In the genomic region with DNA sequence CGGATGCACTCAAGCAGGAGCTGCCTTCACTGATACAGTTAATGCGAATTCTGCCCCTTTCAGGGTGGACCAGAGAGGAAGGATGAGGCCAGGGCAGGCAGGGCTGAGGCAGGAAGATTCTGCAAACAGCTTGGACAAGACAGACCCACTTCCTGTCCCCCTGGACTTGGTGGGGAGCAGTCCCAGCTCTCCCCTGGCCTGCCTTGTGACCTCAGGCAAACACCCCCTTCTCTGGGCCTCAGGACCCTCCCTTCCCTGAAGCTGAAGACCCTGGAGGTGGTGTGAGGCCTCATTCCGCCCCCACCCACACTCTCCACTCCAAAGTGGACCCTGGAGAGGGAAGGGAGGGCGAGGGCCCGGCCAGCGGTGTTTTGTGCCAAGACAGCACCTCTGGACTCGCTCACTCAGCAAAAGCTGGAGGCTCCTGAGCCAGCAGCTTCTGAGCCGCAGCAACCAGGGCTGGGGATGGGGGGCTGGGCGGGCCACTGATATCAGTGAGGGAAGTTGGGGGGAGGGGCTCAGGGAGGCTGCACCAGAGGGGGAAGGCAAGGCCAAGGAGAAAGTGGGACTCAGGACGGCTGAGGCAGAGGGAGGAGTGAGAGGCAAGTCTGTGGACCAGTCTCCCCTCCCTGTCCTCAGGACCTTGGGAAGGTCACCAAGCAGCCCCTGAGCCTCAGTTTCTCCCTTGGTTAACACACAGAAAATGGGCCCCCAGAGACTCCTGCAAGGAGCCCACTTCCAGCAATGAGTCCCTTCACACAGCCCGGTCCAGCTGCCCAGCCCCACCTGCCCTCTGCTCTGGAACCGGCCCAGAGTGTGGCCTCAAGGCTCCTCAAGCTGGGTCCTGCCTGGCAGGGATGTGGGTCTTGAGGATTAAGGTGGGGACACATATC, we compare ENCODE assay signal across 17 cellular contexts. TPM values are rescaled to one million over a fixed set of nuclear protein-coding genes. Genes with fewer than 3 reads are reported as not detected.
A peak's percentile ranks its signal among the peaks of the same experiment; 100 is the strongest.
DNase-seq lines count a peak whose midpoint lies in the region; ATAC-seq and TF ChIP-seq lines count a peak whose summit lies in the region.
"Had no signal": no experiment of that assay in that cellular context is flagged by ENCODE, and none has a peak within 500 bp of the region (broad histone marks: within the 10 kb centered on the region; RNA-seq: fewer than 3 reads in every experiment).

No MANE protein-coding gene starts in this region.

- H2AFZ ChIP-seq in neuronal stem cell (ENCODE audit: low read length) = peak overlapping the region; percentile 72

- H2BK120ac ChIP-seq in neuronal stem cell (ENCODE audit: low read depth, low read length) = no peak overlapping the region

- H3K23ac ChIP-seq in neuronal stem cell (ENCODE audit: low read depth, low read length, poor library complexity) = peak overlapping the region; percentile 56

- no peak overlapping the region for H2BK12ac ChIP-seq in neuronal stem cell (ENCODE audit: low read length)

- H3K36me3 ChIP-seq in BLaER1 treated with 17β-estradiol and CSF1 and Interleukin-3, amounts not matched to agents 10 nM and 100 nM = peaks cover 0 to 51% (median 0%) of the 10 kb centered on the region in 11 experiments; a peak in 6 of 22 replicates
- H3K36me3 ChIP-seq in neuronal stem cell (replicated peaks in 1 of 2; ENCODE audit: control insufficient read depth in 2 of 2, insufficient read depth in 2 of 2, low read length in 2 of 2) = no peaks in the 10 kb centered on the region
- peaks cover 0 to 20% (median 3%) of the 10 kb centered on the region in 4 donors for H3K36me3 ChIP-seq in upper lobe of left lung
- H3K36me3 ChIP-seq: breast epithelium, gastrocnemius medialis had no signal

- H3K4me1 Mint-ChIP-seq in chondrocyte (ENCODE audit: low read depth) = no peaks in the 10 kb centered on the region
- H3K4me1 Mint-ChIP-seq: activated naive CD4-positive, alpha-beta T cell treated with anti-CD3 and anti-CD28 coated beads, Interleukin-2, amount 50 U/mL, for 24 hours had no signal

- no peak overlapping the region for H4K91ac ChIP-seq in neuronal stem cell (ENCODE audit: low read depth, low read length, poor library complexity)

- H3K18ac ChIP-seq in neuronal stem cell (ENCODE audit: low read length) = peak overlapping the region; percentile 38

- H2BK15ac ChIP-seq in neuronal stem cell (ENCODE audit: low read length) = no peak overlapping the region

- WGBS in neuronal stem cell (ENCODE audit: extremely low coverage in 2 of 2, insufficient read length in 2 of 2, insufficient replicate concordance in 1 of 2), 2 donors = no CpG with 5 or more reads among the region's 12 CpGs
- WGBS in upper lobe of left lung, 2 donors = 71 to 84% methylated on average over 9 to 11 of the region's 12 CpGs

- peak; percentile 77 for DNase-seq in chondrocyte (ENCODE audit: low spot score)
- peak; percentile 43 for DNase-seq in iPS-NIHi7 (ENCODE audit: extremely low spot score)
- DNase-seq in neuronal stem cell (ENCODE audit: low spot score) = no peak
- DNase-seq in NCI-H1930 (lab: John Stamatoyannopoulos, UW) = no peak
- DNase-seq in NCI-H2081 treated with DMSO at 0.1 percent for 48 hours (lab: John Stamatoyannopoulos, UW) = no peak
- no peak for DNase-seq in upper lobe of left lung
- DNase-seq: activated CD4-positive, CD25-positive, alpha-beta regulatory T cell; activated CD8-positive, alpha-beta memory T cell treated with anti-CD3 and anti-CD28 coated beads, Interleukin-2, amount 50 U/mL, for 4 hours; Calu3; HCEC 1CT; NK-92 treated with Interleukin-12 subunit alpha and Interleukin-12 subunit beta, amount 100 ng/mL, for 24 hours; stimulated activated CD4-positive, alpha-beta T cell treated with anti-CD3 and anti-CD28 coated beads, Interleukin-15, amount 100 ng/mL, for 24 hours had no signal

- H3K4ac ChIP-seq in neuronal stem cell (ENCODE audit: low read length) = no peak overlapping the region

- H3K4me1 ChIP-seq in BLaER1 treated with 17β-estradiol and CSF1 and Interleukin-3, amounts not matched to agents 10 nM and 100 nM = peaks cover 77 to 100% (median 90%) of the 10 kb centered on the region in 10 experiments
- H3K4me1 ChIP-seq in neuronal stem cell (ENCODE audit: control insufficient read depth in 2 of 2, insufficient read depth in 1 of 2, low read depth in 1 of 2, low read length in 2 of 2) = peaks cover 10 to 14% of the 10 kb centered on the region in 2 donors
- H3K4me1 ChIP-seq in upper lobe of left lung = peaks cover 4 to 6% (median 5%) of the 10 kb centered on the region in 4 donors
- H3K4me1 ChIP-seq: breast epithelium, gastrocnemius medialis had no signal

- H3K27ac Mint-ChIP-seq in chondrocyte (ENCODE audit: unreplicated experiment) = no peak overlapping the region

- TF ChIP-seq POLR2A in upper lobe of left lung (IDR thresholded peaks at IDR 0.05) = no peak

- H3K4me3 ChIP-seq in BLaER1 treated with 17β-estradiol and CSF1 and Interleukin-3, amounts not matched to agents 10 nM and 100 nM = peak overlapping the region in 2 of 10 experiments; percentile 8 to 34; a peak in 3 of 20 replicates
- H3K4me3 ChIP-seq in neuronal stem cell (ENCODE audit: low read length in 2 of 2) (peak overlapping the region in 1 of 2 donors; percentile 18), upper lobe of left lung (no peak overlapping the region)
- H3K4me3 ChIP-seq: gastrocnemius medialis had no signal

- H3K9me3 ChIP-seq in BLaER1 treated with 17β-estradiol and CSF1 and Interleukin-3, amounts not matched to agents 10 nM and 100 nM (replicated peaks in 1 of 11) = no peaks in the 10 kb centered on the region
- H3K9me3 ChIP-seq in neuronal stem cell (replicated peaks in 1 of 2; ENCODE audit: control insufficient read depth in 2 of 2, insufficient read depth in 1 of 2, low read depth in 1 of 2, low read length in 2 of 2) (no peaks in the 10 kb centered on the region), upper lobe of left lung (no peaks in the 10 kb centered on the region)
- H3K9me3 ChIP-seq: breast epithelium, gastrocnemius medialis had no signal

- H3K4me3 Mint-ChIP-seq in chondrocyte (ENCODE audit: unreplicated experiment) = no peak overlapping the region
- H3K4me3 Mint-ChIP-seq: activated naive CD4-positive, alpha-beta T cell treated with anti-CD3 and anti-CD28 coated beads, Interleukin-2, amount 50 U/mL, for 24 hours had no signal

- no peaks in the 10 kb centered on the region for H3K9me3 Mint-ChIP-seq in chondrocyte (ENCODE audit: low read depth)
- H3K9me3 Mint-ChIP-seq: activated naive CD4-positive, alpha-beta T cell treated with anti-CD3 and anti-CD28 coated beads, Interleukin-2, amount 50 U/mL, for 24 hours had no signal

- TF ChIP-seq CTCF in chondrocyte (IDR thresholded peaks at IDR 0.05) (no peak), upper lobe of left lung (IDR thresholded peaks at IDR 0.05) (no peak)

- H3K14ac ChIP-seq in neuronal stem cell (ENCODE audit: low read length) = peak overlapping the region; percentile 4

- no peaks in the 10 kb centered on the region for H3K27me3 Mint-ChIP-seq in chondrocyte (ENCODE audit: low read depth)
- H3K27me3 Mint-ChIP-seq: activated naive CD4-positive, alpha-beta T cell treated with anti-CD3 and anti-CD28 coated beads, Interleukin-2, amount 50 U/mL, for 24 hours had no signal

- peak overlapping the region in 9 of 11 experiments; percentile 29 to 80 (median 68); a peak in 17 of 22 replicates for H3K9ac ChIP-seq in BLaER1 treated with 17β-estradiol and CSF1 and Interleukin-3, amounts not matched to agents 10 nM and 100 nM
- H3K9ac ChIP-seq in neuronal stem cell (ENCODE audit: low read depth, low read length, poor library complexity) = peak overlapping the region; percentile 55

- peak overlapping the region; percentile 53 for H2AK5ac ChIP-seq in neuronal stem cell (ENCODE audit: low read depth, low read length)

- peaks cover 2% of the 10 kb centered on the region for H3K79me1 ChIP-seq in neuronal stem cell (ENCODE audit: low read depth, low read length)

- H4K20me1 ChIP-seq in BLaER1 treated with 17β-estradiol and CSF1 and Interleukin-3, amounts not matched to agents 10 nM and 100 nM = no peaks in the 10 kb centered on the region

- H3K36me3 Mint-ChIP-seq in chondrocyte (ENCODE audit: low read depth) = peaks cover 10% of the 10 kb centered on the region
- H3K36me3 Mint-ChIP-seq: activated naive CD4-positive, alpha-beta T cell treated with anti-CD3 and anti-CD28 coated beads, Interleukin-2, amount 50 U/mL, for 24 hours had no signal

- peak overlapping the region in 9 of 11 experiments; percentile 40 to 90 (median 78); a peak in 17 of 22 replicates for H3K27ac ChIP-seq in BLaER1 treated with 17β-estradiol and CSF1 and Interleukin-3, amounts not matched to agents 10 nM and 100 nM
- H3K27ac ChIP-seq in neuronal stem cell (replicated peaks; ENCODE audit: low read length) = no peak overlapping the region
- peak overlapping the region in 2 of 4 donors; percentile 17 to 56 for H3K27ac ChIP-seq in upper lobe of left lung
- H3K27ac ChIP-seq: gastrocnemius medialis had no signal

- H3K4me2 ChIP-seq in BLaER1 treated with 17β-estradiol and CSF1 and Interleukin-3, amounts not matched to agents 10 nM and 100 nM = peak overlapping the region; percentile 80 to 97 (median 87)
- H3K4me2 ChIP-seq in neuronal stem cell (ENCODE audit: insufficient read depth, low read length, poor library complexity, severe bottlenecking) = no peak overlapping the region

- TF ChIP-seq EP300 in upper lobe of left lung (IDR thresholded peaks at IDR 0.05) = no peak

- no peak overlapping the region for H2BK5ac ChIP-seq in neuronal stem cell (ENCODE audit: low read length)

- peaks cover 0 to 8% (median 3%) of the 10 kb centered on the region in 11 experiments; a peak in 8 of 22 replicates for H3K27me3 ChIP-seq in BLaER1 treated with 17β-estradiol and CSF1 and Interleukin-3, amounts not matched to agents 10 nM and 100 nM
- H3K27me3 ChIP-seq in neuronal stem cell (ENCODE audit: control insufficient read depth in 3 of 3, insufficient read depth in 3 of 3, low read depth in 1 of 3, low read length in 3 of 3) (peaks cover 0 to 28% (median 2%) of the 10 kb centered on the region in 3 experiments), upper lobe of left lung (no peaks in the 10 kb centered on the region)
- H3K27me3 ChIP-seq: breast epithelium, gastrocnemius medialis had no signal

- ATAC-seq in GM19452 (IDR thresholded peaks at IDR 0.05; ENCODE audit: unreplicated experiment) (no peak), upper lobe of left lung (ENCODE audit: low FRiP score in 2 of 2) (no peak)
- ATAC-seq: gastrocnemius medialis had no signal

- no peak overlapping the region for H4K8ac ChIP-seq in neuronal stem cell (ENCODE audit: low read depth, low read length)

RNA-seq across cellular contexts. Expression of a gene that starts 8.4 kb away (rescaled TPM):
- total RNA-seq in chondrocyte = 9.7 to 24.7 TPM (median 24.1 TPM) in 3 replicates
- polyA plus RNA-seq in neuronal stem cell (2013, experiment 1 of 2) = 2.4 TPM
- 3.5 TPM for polyA plus RNA-seq in neuronal stem cell (2013, experiment 2 of 2)
- total RNA-seq in upper lobe of left lung = 10 to 100 TPM in 3 of 6 donors, 1 to 10 TPM in 3; 4.4 to 20.7 (median 10.0) TPM

RNA-seq across cellular contexts. Expression of a gene that starts 17.6 kb away (rescaled TPM):
- total RNA-seq in chondrocyte (206 to 263 TPM (median 255 TPM) in 3 replicates), upper lobe of left lung (100 to 1,000 TPM in 3 of 6 donors, 10 to 100 TPM in 3; 34.4 to 138 (median 106) TPM)
- polyA plus RNA-seq in neuronal stem cell (2013, experiment 1 of 2) = 25.1 TPM
- 25.6 TPM for polyA plus RNA-seq in neuronal stem cell (2013, experiment 2 of 2)

RNA-seq across cellular contexts. Expression of a gene that starts 41.2 kb away (rescaled TPM):
- total RNA-seq in chondrocyte = 1.3 to 4.5 TPM (median 2.8 TPM) in 3 replicates
- 0.11 TPM for polyA plus RNA-seq in neuronal stem cell (2013, experiment 1 of 2)
- 0.10 TPM for polyA plus RNA-seq in neuronal stem cell (2013, experiment 2 of 2)
- 10 to 100 TPM in 3 of 6 donors, 1 to 10 TPM in 3; 6.5 to 18.9 (median 10.4) TPM for total RNA-seq in upper lobe of left lung

RNA-seq across cellular contexts. Expression of a gene that starts 58.5 kb away (rescaled TPM):
- 3,793 to 4,450 TPM (median 3,807 TPM) in 3 replicates for total RNA-seq in chondrocyte
- 1,611 TPM for polyA plus RNA-seq in neuronal stem cell (2013, experiment 1 of 2)
- 1,599 TPM for polyA plus RNA-seq in neuronal stem cell (2013, experiment 2 of 2)
- total RNA-seq in upper lobe of left lung = 1,000 to 10,000 TPM; 2,996 to 4,693 (median 4,496) TPM

Comparison
In these comparisons a context has a peak if more than half of its experiments do, and no peak if none do; other contexts are left out.
1. DNase-seq: peak in chondrocyte (single experiment) and iPS-NIHi7 (single experiment); none in neuronal stem cell (single experiment), NCI-H1930 (0 of 2), NCI-H2081 treated with DMSO at 0.1 percent for 48 hours (single experiment) and upper lobe of left lung (0 of 2).